ENCODE assay signal across 18 cellular contexts in genomic region chr5:64190562-64191306, GRCh38. TPM values are rescaled to one million over a fixed set of nuclear protein-coding genes. Genes with fewer than 3 reads are reported as not detected.
DNase-seq lines count a peak whose midpoint lies in the region; ATAC-seq, FAIRE-seq and TF ChIP-seq lines count a peak whose summit lies in the region.
"Had no signal": no experiment of that assay in that cellular context is flagged by ENCODE, and none has a peak within 500 bp of the region (broad histone marks: within the 10 kb centered on the region; RNA-seq: fewer than 3 reads in every experiment).

No MANE protein-coding gene starts in this region.

- no peak overlapping the region for H3K27ac ChIP-seq in colonic mucosa

- H3K27me3 ChIP-seq in colonic mucosa: no peaks in the 10 kb centered on the region
- H3K27me3 ChIP-seq: BE2C had no signal

- H3K4me1 ChIP-seq in colonic mucosa: no peaks in the 10 kb centered on the region
- H3K4me1 ChIP-seq: BE2C had no signal

- H3K36me3 ChIP-seq in colonic mucosa: no peaks in the 10 kb centered on the region
- H3K36me3 ChIP-seq: BE2C had no signal

- FAIRE-seq in endometrium (lab: Jason Lieb, UNC): peak; percentile 4

- no peak for DNase-seq in T1000 (lab: John Stamatoyannopoulos, UW)
- no peak for DNase-seq in islet precursor cell
- no peak for DNase-seq in colonic mucosa
- DNase-seq: BE2C; CD8-positive, alpha-beta T cell; H7; KG1; NCI-H1092 treated with DMSO at 0.1 percent for 48 hours; NCI-H1694; NCI-H2171 treated with DMSO at 0.1 percent for 48 hours; NCI-H774; T-helper 2 cell had no signal

- intact Hi-C loops in colonic mucosa (cut with DNase I): no loop called here

- H3K9ac ChIP-seq in colonic mucosa (ENCODE audit: low read depth in 2 of 2, low read length in 2 of 2): no peak overlapping the region

- ATAC-seq in GM18508 (IDR thresholded peaks at IDR 0.05; ENCODE audit: insufficient read depth, unreplicated experiment) (peak; percentile 42), GM18909 (IDR thresholded peaks at IDR 0.05; ENCODE audit: poor library complexity, unreplicated experiment) (peak; percentile 39), HG03175 (IDR thresholded peaks at IDR 0.05; ENCODE audit: unreplicated experiment) (peak; percentile 65), HG03039 (IDR thresholded peaks at IDR 0.05; ENCODE audit: unreplicated experiment) (no peak)
- ATAC-seq: CD8-positive, alpha-beta T cell; Panc1 had no signal

- no peak for TF ChIP-seq CTCF in colonic mucosa (IDR thresholded peaks at IDR 0.05)

- no peak overlapping the region for H3K4me3 ChIP-seq in colonic mucosa

- H3K9me3 ChIP-seq in colonic mucosa: no peaks in the 10 kb centered on the region
- H3K9me3 ChIP-seq: BE2C had no signal

RNA-seq across cellular contexts. Expression of gene RNF180, which starts 25.1 kb away (rescaled TPM):
- 1 to 10 TPM; 1.2 to 2.7 TPM for total RNA-seq in colonic mucosa
- total RNA-seq: CD8-positive, alpha-beta T cell had no signal
